25 cellular contexts compared by ENCODE assay signal in genomic region chr1:24986372-24986979, GRCh38. TPM values are rescaled to one million over a fixed set of nuclear protein-coding genes. Genes with fewer than 3 reads are reported as not detected.
A peak's percentile ranks its signal among the peaks of the same experiment; 100 is the strongest.
DNase-seq lines count a peak whose midpoint lies in the region; ATAC-seq and TF ChIP-seq lines count a peak whose summit lies in the region.
"Had no signal": no experiment of that assay in that cellular context is flagged by ENCODE, and none has a peak within 500 bp of the region (broad histone marks: within the 10 kb centered on the region; RNA-seq: fewer than 3 reads in every experiment).

No MANE protein-coding gene starts in this region.

- H3K4me3 ChIP-seq in GM23338, result no peak overlapping the region
- H3K4me3 ChIP-seq: prostate gland, skin epidermis, thyroid gland had no signal

- no peaks in the 10 kb centered on the region for H3K27me3 Mint-ChIP-seq in activated CD4-positive, alpha-beta T cell treated with anti-CD3 and anti-CD28 coated beads, Interleukin-2, amount 10 ng/mL, durations not matched to agents 7 days and 5 days
- peaks cover 4% of the 10 kb centered on the region for H3K27me3 Mint-ChIP-seq in GM23338 (ENCODE audit: insufficient read depth, low read depth, poor library complexity)
- H3K27me3 Mint-ChIP-seq in effector memory CD8-positive, alpha-beta T cell, result peaks cover 0 to 14% of the 10 kb centered on the region in 2 donors
- H3K27me3 Mint-ChIP-seq: B cell had no signal

- H3K27ac ChIP-seq in GM23338 (ENCODE audit: low read depth), result no peak overlapping the region
- H3K27ac ChIP-seq: brain microvascular endothelial cell, prostate gland, thyroid gland had no signal

- H3K4me2 ChIP-seq in GM23338, result no peak overlapping the region

- no peaks in the 10 kb centered on the region for H3K79me2 ChIP-seq in GM23338 (replicated peaks; ENCODE audit: insufficient read depth)

- DNase-seq in activated CD4-positive, alpha-beta T cell treated with anti-CD3 and anti-CD28 coated beads, Interleukin-2, amount 10 ng/mL, durations not matched to agents 7 days and 5 days, result no peak
- no peak for DNase-seq in activated CD4-positive, alpha-beta T cell treated with anti-CD3 and anti-CD28 coated beads, Interleukin-2, amount 50 U/mL, for 4 hours
- DNase-seq in GM23338 (ENCODE audit: low spot score) (no peak), pons (ENCODE audit: low spot score) (peak; percentile 33), T1000 (lab: John Stamatoyannopoulos, UW) (no peak), cerebellar nuclear complex (lab: John Stamatoyannopoulos, UW) (no peak)
- no peak for DNase-seq in effector memory CD8-positive, alpha-beta T cell
- DNase-seq: 8988T; brain microvascular endothelial cell; Caco-2; cortex of kidney; NCI-H1048; NCI-H2081; NCI-H446; SHP77; stimulated activated CD4-positive, alpha-beta T cell treated with anti-CD3 and anti-CD28 coated beads, Interleukin-2, amount 100 ng/mL, for 24 hours; stimulated activated naive CD4-positive, alpha-beta T cell; SW 1271; thyroid gland had no signal

- H4K20me1 ChIP-seq in GM23338 (replicated peaks; ENCODE audit: insufficient read depth), result no peaks in the 10 kb centered on the region

- peak overlapping the region; percentile 66 for H2AFZ ChIP-seq in GM23338

- no peaks in the 10 kb centered on the region for H3K27me3 ChIP-seq in GM23338 (ENCODE audit: insufficient read depth)
- H3K27me3 ChIP-seq: brain microvascular endothelial cell, thyroid gland had no signal

- POLR2A ChIA-PET in activated CD4-positive, alpha-beta T cell treated with anti-CD3 and anti-CD28 coated beads, Interleukin-2, amount 10 ng/mL, durations not matched to agents 7 days and 5 days (lab: Charles Lee), result interaction anchor here (1.2 kb wide), 1 partner anchor 22 kb away, joined by 4 read pairs; no protein-coding TSS in a partner anchor

- no peaks in the 10 kb centered on the region for H3F3A ChIP-seq in GM23338 (replicated peaks; ENCODE audit: low read depth)

- ATAC-seq in GM23338, result no peak
- ATAC-seq in effector memory CD8-positive, alpha-beta T cell (replicated peaks), result no peak
- ATAC-seq in GM21515 (IDR thresholded peaks at IDR 0.05; ENCODE audit: unreplicated experiment), result no peak
- ATAC-seq: activated CD4-positive, CD25-positive, alpha-beta regulatory T cell treated with anti-CD3 and anti-CD28 coated beads, Interleukin-2, amount 50 U/mL, for 24 hours had no signal

- CTCF ChIA-PET in activated CD4-positive, alpha-beta T cell treated with anti-CD3 and anti-CD28 coated beads, Interleukin-2, amount 10 ng/mL, durations not matched to agents 7 days and 5 days (lab: Charles Lee), result interaction anchor here (0.6 to 2.8 kb wide), 5 partner anchors 11 to 243 kb away, joined by 3 to 19 read pairs (median 4); no protein-coding TSS in a partner anchor

- H3K4me3 Mint-ChIP-seq in activated CD4-positive, alpha-beta T cell treated with anti-CD3 and anti-CD28 coated beads, Interleukin-2, amount 10 ng/mL, durations not matched to agents 7 days and 5 days, result no peak overlapping the region
- no peak overlapping the region for H3K4me3 Mint-ChIP-seq in GM23338
- H3K4me3 Mint-ChIP-seq in effector memory CD8-positive, alpha-beta T cell, result no peak overlapping the region
- H3K4me3 Mint-ChIP-seq: B cell, neural crest cell had no signal

- peak overlapping the region; percentile 20 for H3K27ac Mint-ChIP-seq in activated CD4-positive, alpha-beta T cell treated with anti-CD3 and anti-CD28 coated beads, Interleukin-2, amount 10 ng/mL, durations not matched to agents 7 days and 5 days
- H3K27ac Mint-ChIP-seq in GM23338, result no peak overlapping the region
- H3K27ac Mint-ChIP-seq in effector memory CD8-positive, alpha-beta T cell, result peak overlapping the region; percentile 35 to 54

- H3K9me2 ChIP-seq in GM23338 (ENCODE audit: insufficient read depth), result no peaks in the 10 kb centered on the region

- H3K36me3 Mint-ChIP-seq in activated CD4-positive, alpha-beta T cell treated with anti-CD3 and anti-CD28 coated beads, Interleukin-2, amount 10 ng/mL, durations not matched to agents 7 days and 5 days (ENCODE audit: low read depth), result no peaks in the 10 kb centered on the region
- no peaks in the 10 kb centered on the region; the same call in 2 of the 3 replicates for H3K36me3 Mint-ChIP-seq in GM23338 (ENCODE audit: low read depth)
- peaks cover 9% of the 10 kb centered on the region for H3K36me3 Mint-ChIP-seq in effector memory CD8-positive, alpha-beta T cell (ENCODE audit: insufficient read depth)

- H3K4me1 ChIP-seq in GM23338 (ENCODE audit: insufficient read depth), result no peaks in the 10 kb centered on the region
- H3K4me1 ChIP-seq: Caco-2, prostate gland, thyroid gland had no signal

- TF ChIP-seq CTCF in GM23338 (conservative IDR thresholded peaks at IDR 0.05; ENCODE audit: low read depth in 2 of 2), result no peak

- no peaks in the 10 kb centered on the region for H3K36me3 ChIP-seq in GM23338 (ENCODE audit: insufficient read depth)
- H3K36me3 ChIP-seq: brain microvascular endothelial cell, prostate gland, thyroid gland had no signal

- H3K4me1 Mint-ChIP-seq in activated CD4-positive, alpha-beta T cell treated with anti-CD3 and anti-CD28 coated beads, Interleukin-2, amount 10 ng/mL, durations not matched to agents 7 days and 5 days, result peaks cover 96% of the 10 kb centered on the region
- peaks cover 10% of the 10 kb centered on the region; the same call in 2 of the 3 replicates for H3K4me1 Mint-ChIP-seq in GM23338
- peaks cover 73 to 74% of the 10 kb centered on the region in 2 donors for H3K4me1 Mint-ChIP-seq in effector memory CD8-positive, alpha-beta T cell (ENCODE audit: low read depth in 2 of 2)

- H3K9me3 Mint-ChIP-seq in activated CD4-positive, alpha-beta T cell treated with anti-CD3 and anti-CD28 coated beads, Interleukin-2, amount 10 ng/mL, durations not matched to agents 7 days and 5 days, result peaks cover 3% of the 10 kb centered on the region
- no peaks in the 10 kb centered on the region; the same call in 1 of the 3 replicates for H3K9me3 Mint-ChIP-seq in GM23338
- H3K9me3 Mint-ChIP-seq in effector memory CD8-positive, alpha-beta T cell, result no peaks in the 10 kb centered on the region
- H3K9me3 Mint-ChIP-seq: neural crest cell had no signal

TF ChIP-seq in GM23338, 12 proteins besides CTCF, POLR2A, EP300 and RAD21 (continues in another document):
- TF ChIP-seq EZH2 (IDR thresholded peaks at IDR 0.05; ENCODE audit: low read depth, unreplicated experiment) (no peak), JUNB (IDR thresholded peaks at IDR 0.05; ENCODE audit: unreplicated experiment) (no peak), CREB1 (CRISPR knock-in tag; IDR thresholded peaks at IDR 0.05; ENCODE audit: low read depth) (no peak)

RNA-seq across cellular contexts. Expression of gene RUNX3, which starts 56.4 kb away (rescaled TPM):
- 100 to 1,000 TPM; 108 to 125 TPM for total RNA-seq in activated CD4-positive, alpha-beta T cell treated with anti-CD3 and anti-CD28 coated beads, Interleukin-2, amount 10 ng/mL, durations not matched to agents 7 days and 5 days
- 0.12 and 0.73 TPM in 2 replicates for total RNA-seq in GM23338 (2014; rRNA removed; shearing (Covaris generic))
- 0.23 and 0.26 TPM in 2 replicates for polyA plus RNA-seq in GM23338 (2016; fragmentation: Nextera tagmentation; extraction: Ambion mirVana)

Comparison
In these comparisons a context has a peak if more than half of its experiments do, and no peak if none do; other contexts are left out.
1. RNA of gene RUNX3, which starts 56.4 kb away (total RNA-seq): 108 to 125 TPM in activated CD4-positive, alpha-beta T cell treated with anti-CD3 and anti-CD28 coated beads, Interleukin-2, amount 10 ng/mL, durations not matched to agents 7 days and 5 days; 0.12 to 0.73 TPM in GM23338; every median in the first group is over 10 times any median in the second.